8 cellular contexts compared by ENCODE assay signal in genomic region chr19:42216653-42217521, GRCh38. TPM values are rescaled to one million over a fixed set of nuclear protein-coding genes. Genes with fewer than 3 reads are reported as not detected.
DNase-seq lines count a peak whose midpoint lies in the region; ATAC-seq and TF ChIP-seq lines count a peak whose summit lies in the region.

No MANE protein-coding gene starts in this region.

- H3K79me2 ChIP-seq in parathyroid adenoma, result peaks cover 82% of the 10 kb centered on the region

- peak overlapping the region; percentile 40 for H3K9ac ChIP-seq in parathyroid adenoma

- TF ChIP-seq POLR2A in heart left ventricle (IDR thresholded peaks at IDR 0.05), result no peak

- H3K4me1 ChIP-seq in heart left ventricle (peaks cover 0 to 83% (median 33%) of the 10 kb centered on the region in 12 donors), parathyroid adenoma (peaks cover 27% of the 10 kb centered on the region)

- DNase-seq in D341Med (ENCODE audit: low spot score), result peak; percentile 75
- DNase-seq in HCEC 1CT, result peak; percentile 23
- peak; percentile 64 for DNase-seq in NCI-H2227 treated with DMSO at 0.1 percent for 48 hours (lab: John Stamatoyannopoulos, UW)
- DNase-seq in activated naive CD4-positive, alpha-beta T cell treated with anti-CD3 and anti-CD28 coated beads, Interleukin-2, amount 50 U/mL, for 72 hours (ENCODE audit: low spot score in 2 of 2), result peak; percentile 29 to 65
- DNase-seq in heart left ventricle, result peak; percentile 43 to 68 (median 52)

- H3K4me3 ChIP-seq in heart left ventricle, result peak overlapping the region; percentile 69 to 95 (median 84)
- H3K4me3 ChIP-seq in parathyroid adenoma (ENCODE audit: low read depth, low read length), result peak overlapping the region; percentile 82

- peak overlapping the region; percentile 82 for H3K4me2 ChIP-seq in parathyroid adenoma (ENCODE audit: low read length)

- H3K36me3 ChIP-seq in heart left ventricle (peaks cover 0 to 33% (median 29%) of the 10 kb centered on the region in 9 donors), parathyroid adenoma (ENCODE audit: control insufficient read depth, insufficient read depth, low read length) (no peaks in the 10 kb centered on the region)

- no peaks in the 10 kb centered on the region for H3K9me3 Mint-ChIP-seq in activated naive CD4-positive, alpha-beta T cell treated with anti-CD3 and anti-CD28 coated beads, Interleukin-2, amount 50 U/mL, for 72 hours

- TF ChIP-seq CTCF in heart left ventricle (IDR thresholded peaks at IDR 0.05) (no peak), parathyroid adenoma (IDR thresholded peaks at IDR 0.05) (no peak)

- H3K27me3 ChIP-seq in heart left ventricle (no peaks in the 10 kb centered on the region), parathyroid adenoma (ENCODE audit: control insufficient read depth, insufficient read depth, low read length) (no peaks in the 10 kb centered on the region)

- H2AFZ ChIP-seq in parathyroid adenoma, result peak overlapping the region; percentile 62

- H3K9me3 ChIP-seq in heart left ventricle (no peaks in the 10 kb centered on the region), parathyroid adenoma (ENCODE audit: control insufficient read depth, low read length) (no peaks in the 10 kb centered on the region)

- H3K27ac Mint-ChIP-seq in activated naive CD4-positive, alpha-beta T cell treated with anti-CD3 and anti-CD28 coated beads, Interleukin-2, amount 50 U/mL, for 72 hours, result peak overlapping the region; percentile 92 to 99

- H3K27ac ChIP-seq in heart left ventricle (peak overlapping the region; percentile 59 to 95 (median 90)), parathyroid adenoma (peak overlapping the region; percentile 74)

- H3K36me3 Mint-ChIP-seq in activated naive CD4-positive, alpha-beta T cell treated with anti-CD3 and anti-CD28 coated beads, Interleukin-2, amount 50 U/mL, for 72 hours, result peaks cover 37 to 49% of the 10 kb centered on the region in 2 donors

- no peak for ATAC-seq in activated naive CD4-positive, alpha-beta T cell treated with anti-CD3 and anti-CD28 coated beads, Interleukin-2, amount 50 U/mL, for 72 hours
- ATAC-seq in heart left ventricle, result peak; percentile 1 to 11 (median 10)
- ATAC-seq in HG02610 (IDR thresholded peaks at IDR 0.05; ENCODE audit: unreplicated experiment), result no peak
- no peak for ATAC-seq in GM18870 (IDR thresholded peaks at IDR 0.05; ENCODE audit: unreplicated experiment)

- WGBS in heart left ventricle, 4 donors, result 0 to 2% (median 2%) methylated on average over 21 to 79 of the region's 79 CpGs

- intact Hi-C loops in heart left ventricle (cut with DNase I), result loop anchor here in 2 of 10 donors (1.0 to 10.0 kb wide), 2 partner anchors 41 to 352 kb away; partner anchors contain the start of gene RPS19 (in 1 of the 2)

RNA-seq across cellular contexts. Expression of gene DEDD2, which starts 0.6 kb away (rescaled TPM):
- 10 to 100 TPM; 28.7 to 39.3 TPM for total RNA-seq in activated naive CD4-positive, alpha-beta T cell treated with anti-CD3 and anti-CD28 coated beads, Interleukin-2, amount 50 U/mL, for 72 hours
- total RNA-seq in heart left ventricle, result 10 to 100 TPM; 11.1 to 24.1 (median 17.2) TPM
- polyA plus RNA-seq in heart left ventricle, result 10 to 100 TPM; 12.6 to 18.3 TPM

RNA-seq across cellular contexts. Expression of gene ZNF526, which starts 3.2 kb away (rescaled TPM):
- total RNA-seq in activated naive CD4-positive, alpha-beta T cell treated with anti-CD3 and anti-CD28 coated beads, Interleukin-2, amount 50 U/mL, for 72 hours, result 10 to 100 TPM; 13.2 to 14.5 TPM
- total RNA-seq in heart left ventricle, result 1 to 10 TPM; 3.9 to 7.2 (median 5.8) TPM
- polyA plus RNA-seq in heart left ventricle, result 1 to 10 TPM; 3.3 to 5.4 TPM

RNA-seq across cellular contexts. Expression of gene GSK3A, which starts 25.5 kb away (rescaled TPM):
- total RNA-seq in activated naive CD4-positive, alpha-beta T cell treated with anti-CD3 and anti-CD28 coated beads, Interleukin-2, amount 50 U/mL, for 72 hours, result 10 to 100 TPM; 38.1 to 39.5 TPM
- total RNA-seq in heart left ventricle, result 10 to 100 TPM; 22.5 to 46.9 (median 36.8) TPM
- polyA plus RNA-seq in heart left ventricle, result 10 to 100 TPM; 51.6 to 76.5 TPM

RNA-seq across cellular contexts. Expression of gene ERF, which starts 38.0 kb away (rescaled TPM):
- total RNA-seq in activated naive CD4-positive, alpha-beta T cell treated with anti-CD3 and anti-CD28 coated beads, Interleukin-2, amount 50 U/mL, for 72 hours, result 10 to 100 TPM; 48.8 to 67.8 TPM
- total RNA-seq in heart left ventricle, result 10 to 100 TPM; 26.1 to 49.7 (median 35.5) TPM
- 10 to 100 TPM; 31.9 to 45.4 TPM for polyA plus RNA-seq in heart left ventricle

RNA-seq across cellular contexts. Expression of gene CIC, which starts 52.2 kb away (rescaled TPM):
- total RNA-seq in activated naive CD4-positive, alpha-beta T cell treated with anti-CD3 and anti-CD28 coated beads, Interleukin-2, amount 50 U/mL, for 72 hours, result 10 to 100 TPM; 87.7 to 90.6 TPM
- total RNA-seq in heart left ventricle, result 10 to 100 TPM; 25.5 to 54.8 (median 35.8) TPM
- 10 to 100 TPM; 27.1 to 27.5 TPM for polyA plus RNA-seq in heart left ventricle

Comparison
In these comparisons a context has a peak if more than half of its experiments do, and no peak if none do; other contexts are left out.
1. DNase-seq: peak in every context shown above with its lines; median percentile 75 in D341Med; 64 in NCI-H2227 treated with DMSO at 0.1 percent for 48 hours; 52 in heart left ventricle; 47 in activated naive CD4-positive, alpha-beta T cell treated with anti-CD3 and anti-CD28 coated beads, Interleukin-2, amount 50 U/mL, for 72 hours; 23 in HCEC 1CT.
2. ATAC-seq: peak in heart left ventricle (4 of 4); none in activated naive CD4-positive, alpha-beta T cell treated with anti-CD3 and anti-CD28 coated beads, Interleukin-2, amount 50 U/mL, for 72 hours (0 of 2), HG02610 (single experiment) and GM18870 (single experiment).